29 cellular contexts compared by ENCODE assay signal in genomic region chr12:131095826-131096680, GRCh38.
A peak's percentile ranks its signal among the peaks of the same experiment; 100 is the strongest.
DNase-seq lines count a peak whose midpoint lies in the region; ATAC-seq, FAIRE-seq and TF ChIP-seq lines count a peak whose summit lies in the region.
"Had no signal": no experiment of that assay in that cellular context is flagged by ENCODE, and none has a peak within 500 bp of the region (broad histone marks: within the 10 kb centered on the region; RNA-seq: fewer than 3 reads in every experiment).

No MANE protein-coding gene starts in this region.

- no peak for TF ChIP-seq POLR2A in K562 (conservative IDR thresholded peaks at IDR 0.05)

- no peak overlapping the region for H2BK12ac ChIP-seq in mesenchymal stem cell (ENCODE audit: low read length in 2 of 2)

- H2BK15ac ChIP-seq in mesenchymal stem cell (ENCODE audit: low read depth, poor library complexity, severe bottlenecking), result no peak overlapping the region

- H3K9ac ChIP-seq in K562 (ENCODE audit: insufficient read depth in 1 of 2, low read depth in 2 of 2, low read length in 2 of 2), result no peak overlapping the region
- H3K9ac ChIP-seq in mesenchymal stem cell (ENCODE audit: low read length), result no peak overlapping the region

- peak overlapping the region; percentile 20 for H4K91ac ChIP-seq in mesenchymal stem cell (ENCODE audit: low read length)

- H3K4me3 Mint-ChIP-seq in activated T-cell treated with anti-CD3 and anti-CD28 coated beads, Interleukin-2, amount 50 U/mL, for 24 hours, result no peak overlapping the region
- H3K4me3 Mint-ChIP-seq in stimulated activated naive B cell treated with anti-CD40 and anti-IgM and Interleukin-4, amounts not matched to agents 10 μg/mL and 1 μg/mL and 100 μg/mL, for 72 hours, result no peak overlapping the region
- H3K4me3 Mint-ChIP-seq: activated CD4-positive, alpha-beta T cell treated with anti-CD3 and anti-CD28 coated beads, Interleukin-2, amount 10 ng/mL, durations not matched to agents 24 days and 14 days; B cell; nephron; stimulated activated effector memory CD8-positive, alpha-beta T cell treated with anti-CD3 and anti-CD28 coated beads, Interleukin-12 subunit alpha, Interleukin-12 subunit beta, amount 100 ng/mL, for 72 hours; T-helper 17 cell had no signal

- intact Hi-C loops in K562 (cut with micrococcal nuclease), result no loop called here

- ATAC-seq in K562 (0 out of 3 replicates have a peak, but pooled peaks have one; percentile 27), HG02884 (IDR thresholded peaks at IDR 0.05; ENCODE audit: unreplicated experiment) (no peak)
- no peak for ATAC-seq in stimulated activated naive B cell treated with anti-CD40 and anti-IgM and Interleukin-4, amounts not matched to agents 10 μg/mL and 1 μg/mL and 100 μg/mL, for 72 hours (replicated peaks)
- ATAC-seq: A549; left lobe of liver; mucosa of descending colon; psoas muscle; stimulated activated effector memory CD8-positive, alpha-beta T cell treated with anti-CD3 and anti-CD28 coated beads, Interleukin-12 subunit alpha, Interleukin-12 subunit beta, amount 100 ng/mL, for 72 hours; T-helper 17 cell had no signal

- H3K4me1 Mint-ChIP-seq in activated T-cell treated with anti-CD3 and anti-CD28 coated beads, Interleukin-2, amount 50 U/mL, for 24 hours (ENCODE audit: low read depth), result peaks cover 15% of the 10 kb centered on the region
- peaks cover 29 to 38% of the 10 kb centered on the region in 2 donors for H3K4me1 Mint-ChIP-seq in stimulated activated naive B cell treated with anti-CD40 and anti-IgM and Interleukin-4, amounts not matched to agents 10 μg/mL and 1 μg/mL and 100 μg/mL, for 72 hours

- H3K9me3 ChIP-seq in K562 (replicated peaks; ENCODE audit: control insufficient read depth, insufficient read depth, low read depth, low read length) (no peaks in the 10 kb centered on the region), mesenchymal stem cell (ENCODE audit: control insufficient read depth, low read length) (no peaks in the 10 kb centered on the region)
- H3K9me3 ChIP-seq: A549, mucosa of descending colon, psoas muscle had no signal

- POLR2A ChIA-PET in K562 (lab: Yijun Ruan, JAX), result no interaction called here

- CTCF ChIA-PET in K562 (lab: Yijun Ruan, JAX; ENCODE audit: low intra/inter-chr PET ratio), result no interaction called here

- H3K36me3 Mint-ChIP-seq in activated T-cell treated with anti-CD3 and anti-CD28 coated beads, Interleukin-2, amount 50 U/mL, for 24 hours (ENCODE audit: low read depth), result no peaks in the 10 kb centered on the region
- no peaks in the 10 kb centered on the region for H3K36me3 Mint-ChIP-seq in stimulated activated naive B cell treated with anti-CD40 and anti-IgM and Interleukin-4, amounts not matched to agents 10 μg/mL and 1 μg/mL and 100 μg/mL, for 72 hours

- no peak overlapping the region for H3K4me2 ChIP-seq in K562 (ENCODE audit: insufficient read depth, low read length)
- no peak overlapping the region for H3K4me2 ChIP-seq in mesenchymal stem cell (ENCODE audit: low read length, poor library complexity, severe bottlenecking)
- H3K4me2 ChIP-seq: A549, hepatocyte had no signal

- H2BK5ac ChIP-seq in mesenchymal stem cell (ENCODE audit: low read depth, low read length, poor library complexity, severe bottlenecking), result no peak overlapping the region

- H3K4me1 ChIP-seq in K562 (replicated peaks in 1 of 2; ENCODE audit: control insufficient read depth in 2 of 2, insufficient read depth in 2 of 2, low read length in 2 of 2), result peaks cover 0 to 8% of the 10 kb centered on the region in 2 experiments; a peak in 2 of 5 replicates
- peaks cover 4% of the 10 kb centered on the region for H3K4me1 ChIP-seq in mesenchymal stem cell (ENCODE audit: control insufficient read depth, insufficient read depth, low read depth, low read length)
- H3K4me1 ChIP-seq: A549, psoas muscle had no signal

- no peak for TF ChIP-seq EP300 in K562 (IDR thresholded peaks at IDR 0.05; ENCODE audit: low read length)

- H3K79me1 ChIP-seq in mesenchymal stem cell (replicated peaks; ENCODE audit: low read length, poor library complexity, severe bottlenecking), result no peaks in the 10 kb centered on the region

- H3K23ac ChIP-seq in mesenchymal stem cell (ENCODE audit: low read length in 2 of 2), result no peak overlapping the region

- H3K36me3 ChIP-seq in K562 (ENCODE audit: control insufficient read depth, insufficient read depth, low read length), result no peaks in the 10 kb centered on the region
- no peaks in the 10 kb centered on the region for H3K36me3 ChIP-seq in mesenchymal stem cell (ENCODE audit: control insufficient read depth in 1 of 2, insufficient read depth in 2 of 2, low read depth in 1 of 2, low read length in 2 of 2)

- H3K27ac Mint-ChIP-seq in activated T-cell treated with anti-CD3 and anti-CD28 coated beads, Interleukin-2, amount 50 U/mL, for 24 hours, result no peak overlapping the region
- H3K27ac Mint-ChIP-seq in stimulated activated naive B cell treated with anti-CD40 and anti-IgM and Interleukin-4, amounts not matched to agents 10 μg/mL and 1 μg/mL and 100 μg/mL, for 72 hours, result peak overlapping the region; percentile 11
- H3K27ac Mint-ChIP-seq: activated CD4-positive, alpha-beta T cell treated with anti-CD3 and anti-CD28 coated beads, Interleukin-2, amount 10 ng/mL, durations not matched to agents 24 days and 14 days; B cell; nephron; stimulated activated effector memory CD8-positive, alpha-beta T cell treated with anti-CD3 and anti-CD28 coated beads, Interleukin-12 subunit alpha, Interleukin-12 subunit beta, amount 100 ng/mL, for 72 hours; T-helper 17 cell had no signal

- no peak overlapping the region for H3K27ac ChIP-seq in K562 (ENCODE audit: extremely low read depth, low read depth, low read length)
- H3K27ac ChIP-seq in mesenchymal stem cell (ENCODE audit: low read length, poor library complexity, severe bottlenecking), result no peak overlapping the region
- H3K27ac ChIP-seq: A549, hepatocyte, psoas muscle had no signal

- DNase-seq in activated T-cell treated with anti-CD3 and anti-CD28 coated beads, Interleukin-2, amount 50 U/mL, for 24 hours, result peak; percentile 18
- DNase-seq in activated T-cell treated with anti-CD3 and anti-CD28 coated beads, Interleukin-2, amount 50 U/mL, for 48 hours, result no peak
- no peak for DNase-seq in K562 (ENCODE audit: extremely low read depth in 1 of 4, low spot score in 3 of 4)
- no peak for DNase-seq in mesenchymal stem cell
- DNase-seq in stimulated activated naive B cell treated with anti-CD40 and anti-IgM and Interleukin-4, amounts not matched to agents 10 μg/mL and 1 μg/mL and 100 μg/mL, for 72 hours, result no peak
- no peak for DNase-seq in SW 1271 (lab: John Stamatoyannopoulos, UW)
- DNase-seq in NCI-H748 (lab: John Stamatoyannopoulos, UW; ENCODE audit: unreplicated experiment), result no peak
- DNase-seq: activated CD4-positive, alpha-beta T cell treated with anti-CD3 and anti-CD28 coated beads, Interleukin-2, amount 10 ng/mL, durations not matched to agents 24 days and 14 days; activated gamma-delta T cell treated with Interleukin-2 at 50 U/mL for 16 hours; COR-L47; effector CD8-positive, alpha-beta T cell; foreskin fibroblast; HCEC 1CT; NCI-H1048; NCI-H187; NCI-H526 treated with DMSO at 0.1 percent for 48 hours; small intestine had no signal

- BruUV-seq in K562 (replicated peaks; lab: Mats Ljungman, UMichigan), result no TSS peak

- H3K14ac ChIP-seq in mesenchymal stem cell (ENCODE audit: low read length in 2 of 2), result no peak overlapping the region

- H3K27me3 ChIP-seq in K562 (ENCODE audit: control insufficient read depth in 2 of 2, insufficient read depth in 2 of 2, low read length in 2 of 2) (peaks cover 9 to 55% of the 10 kb centered on the region in 2 experiments; a peak in 4 of 5 replicates), mesenchymal stem cell (ENCODE audit: control insufficient read depth in 1 of 2, insufficient read depth in 1 of 2, low read length in 2 of 2) (peaks cover 0 to 12% of the 10 kb centered on the region in 2 experiments)
- H3K27me3 ChIP-seq: hepatocyte had no signal

- peaks cover 9% of the 10 kb centered on the region for H3K27me3 Mint-ChIP-seq in activated T-cell treated with anti-CD3 and anti-CD28 coated beads, Interleukin-2, amount 50 U/mL, for 24 hours
- peaks cover 4 to 6% of the 10 kb centered on the region in 2 donors for H3K27me3 Mint-ChIP-seq in stimulated activated naive B cell treated with anti-CD40 and anti-IgM and Interleukin-4, amounts not matched to agents 10 μg/mL and 1 μg/mL and 100 μg/mL, for 72 hours
- H3K27me3 Mint-ChIP-seq: activated CD4-positive, alpha-beta T cell treated with anti-CD3 and anti-CD28 coated beads, Interleukin-2, amount 10 ng/mL, durations not matched to agents 24 days and 14 days; B cell had no signal

- H3K9me3 Mint-ChIP-seq in activated T-cell treated with anti-CD3 and anti-CD28 coated beads, Interleukin-2, amount 50 U/mL, for 24 hours, result no peaks in the 10 kb centered on the region
- H3K9me3 Mint-ChIP-seq in stimulated activated naive B cell treated with anti-CD40 and anti-IgM and Interleukin-4, amounts not matched to agents 10 μg/mL and 1 μg/mL and 100 μg/mL, for 72 hours, result peaks cover 0 to 2% of the 10 kb centered on the region in 2 donors
- H3K9me3 Mint-ChIP-seq: activated CD4-positive, alpha-beta T cell treated with anti-CD3 and anti-CD28 coated beads, Interleukin-2, amount 10 ng/mL, durations not matched to agents 24 days and 14 days; stimulated activated effector memory CD8-positive, alpha-beta T cell treated with anti-CD3 and anti-CD28 coated beads, Interleukin-12 subunit alpha, Interleukin-12 subunit beta, amount 100 ng/mL, for 72 hours had no signal

- H3K79me2 ChIP-seq in K562 (ENCODE audit: control insufficient read depth, insufficient read depth, low read length), result no peaks in the 10 kb centered on the region
- H3K79me2 ChIP-seq: hepatocyte had no signal

- FAIRE-seq in K562 (lab: Jason Lieb, UNC), result no peak
- FAIRE-seq: A549, GM12891, small intestine, urothelium cell line had no signal

- H2AFZ ChIP-seq in K562 (ENCODE audit: low read depth, low read length) (no peak overlapping the region), mesenchymal stem cell (ENCODE audit: low read depth, low read length) (no peak overlapping the region)
- H2AFZ ChIP-seq: hepatocyte had no signal

- H2BK120ac ChIP-seq in mesenchymal stem cell (ENCODE audit: low read depth, low read length), result no peak overlapping the region

- H3K4me3 ChIP-seq in K562 (no peak overlapping the region), mesenchymal stem cell (ENCODE audit: insufficient read depth in 1 of 2, low read depth in 1 of 2, low read length in 2 of 2) (no peak overlapping the region)
- H3K4me3 ChIP-seq: A549, hepatocyte, mucosa of descending colon, psoas muscle had no signal

- no peak for TF ChIP-seq RAD21 in K562 (CRISPR knock-in tag; conservative IDR thresholded peaks at IDR 0.05 in 1 of 2, IDR thresholded peaks at IDR 0.05 in 1 of 2)

- 19% methylated on average over 24 of the region's 26 CpGs for WGBS in K562 (ENCODE audit: insufficient coverage, low coverage, missing lambda C conversion rate)
- WGBS in mesenchymal stem cell, result 80% methylated on average over 26 of the region's 26 CpGs

- in situ Hi-C loops in K562 (cut with MboI), result no loop called here

- H3K9me1 ChIP-seq in K562 (ENCODE audit: control insufficient read depth, insufficient read depth, low read length), result no peaks in the 10 kb centered on the region

- peaks cover 7% of the 10 kb centered on the region; the same call in 1 of the 2 replicates for H4K20me1 ChIP-seq in K562 (replicated peaks; ENCODE audit: control insufficient read depth, insufficient read depth, low read length)

- H3K18ac ChIP-seq in mesenchymal stem cell (ENCODE audit: low read depth in 1 of 2, low read length in 2 of 2), result no peak overlapping the region

- no peak overlapping the region for H3K4ac ChIP-seq in mesenchymal stem cell (ENCODE audit: low read depth in 1 of 2, low read length in 2 of 2)

- no peak overlapping the region for H2AK5ac ChIP-seq in mesenchymal stem cell (ENCODE audit: low read length, severe bottlenecking)

- no peak for TF ChIP-seq CTCF in K562 (IDR thresholded peaks at IDR 0.05 in 2 of 3, conservative IDR thresholded peaks at IDR 0.05 in 1 of 3; ENCODE audit: insufficient read depth in 2 of 3, low read depth in 1 of 3, low read length in 3 of 3)

- no peak overlapping the region for H4K8ac ChIP-seq in mesenchymal stem cell (ENCODE audit: low read length)
